ENCODE assay signal across 9 cellular contexts in genomic region chr13:105410602-105411001, GRCh38. TPM values are rescaled to one million over a fixed set of nuclear protein-coding genes. Genes with fewer than 3 reads are reported as not detected.
A peak's percentile ranks its signal among the peaks of the same experiment; 100 is the strongest.
DNase-seq lines count a peak whose midpoint lies in the region; ATAC-seq and TF ChIP-seq lines count a peak whose summit lies in the region.
"Had no signal": no experiment of that assay in that cellular context is flagged by ENCODE, and none has a peak within 500 bp of the region (broad histone marks: within the 10 kb centered on the region; RNA-seq: fewer than 3 reads in every experiment).

No MANE protein-coding gene starts in this region.

- H4K5ac ChIP-seq in mesendoderm (ENCODE audit: low read length), result no peak overlapping the region

- DNase-seq in NCI-H2029 (lab: John Stamatoyannopoulos, UW) (peak; percentile 1), NCI-H2029 treated with DMSO at 0.1 percent for 48 hours (lab: John Stamatoyannopoulos, UW) (no peak), SJSA1 (ENCODE audit: low read depth in 1 of 2, low spot score in 2 of 2) (peak; percentile 48 to 62), dorsolateral prefrontal cortex (peak; percentile 31 to 65 (median 52)), mesendoderm (peak; percentile 67), amniotic stem cell (lab: John Stamatoyannopoulos, UW) (no peak), dedifferentiated amniotic fluid mesenchymal stem cell (ENCODE audit: extremely low spot score) (no peak)

- H3K79me1 ChIP-seq in mesendoderm (ENCODE audit: low read length), result no peaks in the 10 kb centered on the region

- H4K8ac ChIP-seq in mesendoderm (ENCODE audit: low read depth, low read length), result no peak overlapping the region

- no peak overlapping the region for H3K4me2 ChIP-seq in mesendoderm (ENCODE audit: low read length)
- H3K4me2 ChIP-seq: BLaER1 treated with 17β-estradiol and CSF1 and Interleukin-3, amounts not matched to agents 10 nM and 100 nM had no signal

- no peaks in the 10 kb centered on the region for H3K79me2 ChIP-seq in mesendoderm (ENCODE audit: control insufficient read depth, insufficient read depth, low read length)

- WGBS in mesendoderm (ENCODE audit: extremely low coverage, insufficient coverage, low lambda C conversion rate), result no CpG with 5 or more reads among the region's 11 CpGs

- peak in 55 of 56 donors; percentile 29 to 77 (median 60) for TF ChIP-seq CTCF in dorsolateral prefrontal cortex (IDR thresholded peaks at IDR 0.05 in 54 of 56, conservative IDR thresholded peaks at IDR 0.05 in 2 of 56; ENCODE audit: low read depth in 1 of 56, partially characterized antibody in 56 of 56)

- H3K9me3 ChIP-seq in SJSA1 (replicated peaks), result no peaks in the 10 kb centered on the region

- H3K23ac ChIP-seq in mesendoderm (ENCODE audit: low read length), result no peak overlapping the region

- no peak for ATAC-seq in GM21737 (IDR thresholded peaks at IDR 0.05; ENCODE audit: unreplicated experiment)

- H2BK5ac ChIP-seq in mesendoderm (ENCODE audit: low read length), result no peak overlapping the region

- H3K36me3 ChIP-seq in SJSA1 (no peaks in the 10 kb centered on the region), mesendoderm (ENCODE audit: control insufficient read depth, insufficient read depth, low read length) (no peaks in the 10 kb centered on the region)
- H3K36me3 ChIP-seq: BLaER1 treated with 17β-estradiol and CSF1 and Interleukin-3, amounts not matched to agents 10 nM and 100 nM had no signal

- H2BK120ac ChIP-seq in mesendoderm (ENCODE audit: low read depth, low read length), result no peak overlapping the region

- H3K27ac ChIP-seq in SJSA1 (no peak overlapping the region), dorsolateral prefrontal cortex (no peak overlapping the region), mesendoderm (ENCODE audit: low read depth, low read length) (no peak overlapping the region)
- H3K27ac ChIP-seq: BLaER1 treated with 17β-estradiol and CSF1 and Interleukin-3, amounts not matched to agents 10 nM and 100 nM had no signal

- no peak overlapping the region for H3K18ac ChIP-seq in mesendoderm (ENCODE audit: low read length)

- intact Hi-C loops in dorsolateral prefrontal cortex (cut with DNase I), result no loop called here

- no peak overlapping the region for H2AK5ac ChIP-seq in mesendoderm (ENCODE audit: low read length)

- H2BK15ac ChIP-seq in mesendoderm (replicated peaks; ENCODE audit: low read depth), result no peak overlapping the region

- H3K56ac ChIP-seq in mesendoderm (ENCODE audit: low read length), result no peak overlapping the region

- no peak overlapping the region for H3K4me3 ChIP-seq in SJSA1
- peak overlapping the region in 23 of 59 donors; percentile 2 to 45 (median 16) for H3K4me3 ChIP-seq in dorsolateral prefrontal cortex
- no peak overlapping the region for H3K4me3 ChIP-seq in mesendoderm (ENCODE audit: low read length)
- H3K4me3 ChIP-seq: BLaER1 treated with 17β-estradiol and CSF1 and Interleukin-3, amounts not matched to agents 10 nM and 100 nM had no signal

- no peak overlapping the region for H3K9ac ChIP-seq in mesendoderm (ENCODE audit: low read length)
- H3K9ac ChIP-seq: BLaER1 treated with 17β-estradiol and CSF1 and Interleukin-3, amounts not matched to agents 10 nM and 100 nM had no signal

- H3K27me3 ChIP-seq in SJSA1 (replicated peaks) (no peaks in the 10 kb centered on the region), dorsolateral prefrontal cortex (no peaks in the 10 kb centered on the region), mesendoderm (ENCODE audit: insufficient read depth, low read length, poor library complexity) (no peaks in the 10 kb centered on the region)
- H3K27me3 ChIP-seq: BLaER1 treated with 17β-estradiol and CSF1 and Interleukin-3, amounts not matched to agents 10 nM and 100 nM had no signal

- no peak overlapping the region for H3K4ac ChIP-seq in mesendoderm (ENCODE audit: low read depth, low read length)

- H3K4me1 ChIP-seq in SJSA1 (replicated peaks) (no peaks in the 10 kb centered on the region), mesendoderm (ENCODE audit: control insufficient read depth, low read depth, low read length) (no peaks in the 10 kb centered on the region)
- H3K4me1 ChIP-seq: BLaER1 treated with 17β-estradiol and CSF1 and Interleukin-3, amounts not matched to agents 10 nM and 100 nM had no signal

RNA-seq across cellular contexts. Expression of gene DAOA, which starts 55.2 kb away (rescaled TPM):
- total RNA-seq in SJSA1 (2014; rRNA removed; shearing (Covaris generic)), result not detected in 2 replicates
- total RNA-seq in dorsolateral prefrontal cortex, result not detected
- not detected for polyA plus RNA-seq in mesendoderm (2013, experiment 1 of 2)
- not detected for polyA plus RNA-seq in mesendoderm (2013, experiment 2 of 2)

Comparison
In these comparisons a context has a peak if more than half of its experiments do, and no peak if none do; other contexts are left out.
1. DNase-seq: peak in NCI-H2029 (single experiment), SJSA1 (2 of 2), dorsolateral prefrontal cortex (10 of 10) and mesendoderm (single experiment); none in NCI-H2029 treated with DMSO at 0.1 percent for 48 hours (single experiment), amniotic stem cell (single experiment) and dedifferentiated amniotic fluid mesenchymal stem cell (single experiment).